In genomic region chr14:67820428-67820881, GRCh38 we compare ENCODE assay signal across 8 cellular contexts. TPM values are rescaled to one million over a fixed set of nuclear protein-coding genes. Genes with fewer than 3 reads are reported as not detected.
DNase-seq lines count a peak whose midpoint lies in the region; ATAC-seq, FAIRE-seq and TF ChIP-seq lines count a peak whose summit lies in the region.

No MANE protein-coding gene starts in this region.

- H3K9me1 ChIP-seq in endothelial cell of umbilical vein (replicated peaks; ENCODE audit: control insufficient read depth, extremely low read depth, insufficient read depth, low read length), result no peaks in the 10 kb centered on the region

- peak overlapping the region; percentile 98 for H2AFZ ChIP-seq in endothelial cell of umbilical vein (ENCODE audit: low read depth, low read length)

- CTCF ChIA-PET in endothelial cell of umbilical vein (lab: Charles Lee), result no interaction called here

- H3K9ac ChIP-seq in endothelial cell of umbilical vein (replicated peaks; ENCODE audit: extremely low read depth, insufficient read depth, low read length), result peak overlapping the region; percentile 83

- peak overlapping the region; percentile 94 for H3K4me2 ChIP-seq in endothelial cell of umbilical vein (ENCODE audit: insufficient read depth, low read length)

- intact Hi-C loops in endothelial cell of umbilical vein (cut with micrococcal nuclease), result no loop called here

- peaks cover 5% of the 10 kb centered on the region for H3K79me2 ChIP-seq in endothelial cell of umbilical vein (ENCODE audit: control insufficient read depth, insufficient read depth, low read length)

- peaks cover 21% of the 10 kb centered on the region for H3K36me3 ChIP-seq in RWPE2 (ENCODE audit: low read depth)
- H3K36me3 ChIP-seq in endothelial cell of umbilical vein (ENCODE audit: control insufficient read depth in 2 of 2, extremely low read depth in 1 of 2, insufficient read depth in 2 of 2, low read length in 2 of 2), result no peaks in the 10 kb centered on the region
- H3K36me3 ChIP-seq in neutrophil, result no peaks in the 10 kb centered on the region

- in situ Hi-C loops in GM13976 (cut with MboI; ENCODE audit: low sequenced_read_pairs, unreplicated experiment), result no loop called here

- H3K27me3 ChIP-seq in RWPE2 (ENCODE audit: insufficient read depth, poor library complexity, severe bottlenecking) (no peaks in the 10 kb centered on the region), endothelial cell of umbilical vein (ENCODE audit: control insufficient read depth in 2 of 2, insufficient read depth in 2 of 2, low read length in 2 of 2) (no peaks in the 10 kb centered on the region), neutrophil (no peaks in the 10 kb centered on the region)

- TF ChIP-seq CTCF in AG09309 (IDR thresholded peaks at IDR 0.05; ENCODE audit: control insufficient read depth, insufficient read depth, low read depth, low read length, missing control alignments) (no peak), GM13976 (IDR thresholded peaks at IDR 0.05; ENCODE audit: borderline replicate concordance, control extremely low read depth, extremely low read depth, insufficient read depth, missing control alignments) (no peak), RWPE2 (IDR thresholded peaks at IDR 0.05; ENCODE audit: poor library complexity, severe bottlenecking) (no peak), endothelial cell of umbilical vein (IDR thresholded peaks at IDR 0.05; ENCODE audit: extremely low read depth in 1 of 2, insufficient read depth in 1 of 2, low read depth in 1 of 2, low read length in 2 of 2) (no peak), neutrophil (IDR thresholded peaks at IDR 0.05) (no peak)

- TF ChIP-seq POLR2A in endothelial cell of umbilical vein (IDR thresholded peaks at IDR 0.05; ENCODE audit: low read depth, low read length), result no peak

- POLR2A ChIA-PET in endothelial cell of umbilical vein (lab: Charles Lee), result no interaction called here

- DNase-seq in AG09309 (ENCODE audit: low read depth), result no peak
- peak; percentile 36 for DNase-seq in GM13976 (ENCODE audit: low spot score)
- no peak for DNase-seq in RWPE2 (ENCODE audit: low spot score)
- peak; percentile 24 for DNase-seq in endothelial cell of umbilical vein (ENCODE audit: low read depth, low spot score)
- DNase-seq in GM19240 (ENCODE audit: insufficient read length, low spot score), result no peak
- DNase-seq in SKM-1 treated with dmso at 0.1 percent for 144 hours (lab: John Stamatoyannopoulos, UW; ENCODE audit: unreplicated experiment), result no peak

- BruUV-seq in endothelial cell of umbilical vein (replicated peaks; lab: Mats Ljungman, UMichigan), result no TSS peak

- H4K20me1 ChIP-seq in endothelial cell of umbilical vein (replicated peaks; ENCODE audit: control insufficient read depth, extremely low read depth, insufficient read depth, low read length), result no peaks in the 10 kb centered on the region

- H3K9me3 ChIP-seq in RWPE2 (ENCODE audit: severe bottlenecking), result no peaks in the 10 kb centered on the region
- no peaks in the 10 kb centered on the region for H3K9me3 ChIP-seq in endothelial cell of umbilical vein (replicated peaks; ENCODE audit: control insufficient read depth, insufficient read depth, low read length)
- H3K9me3 ChIP-seq in neutrophil, result no peaks in the 10 kb centered on the region

- no peak for FAIRE-seq in endothelial cell of umbilical vein (lab: Jason Lieb, UNC)

- peak; percentile 11; the same call in 1 of the 3 replicates for ATAC-seq in RWPE2 (ENCODE audit: low read depth)
- no peak for ATAC-seq in HG02852 (IDR thresholded peaks at IDR 0.05; ENCODE audit: unreplicated experiment)

- dilution Hi-C loops in endothelial cell of umbilical vein (cut with MboI; ENCODE audit: extremely low pct_ligation_motif_present, low sequenced_read_pairs), result no loop called here

- H3K4me1 ChIP-seq in RWPE2 (ENCODE audit: insufficient read depth, poor library complexity, severe bottlenecking) (peaks cover 6% of the 10 kb centered on the region), endothelial cell of umbilical vein (ENCODE audit: control insufficient read depth, extremely low read depth, insufficient read depth, low read length) (peaks cover 17% of the 10 kb centered on the region), neutrophil (ENCODE audit: control insufficient read depth in 1 of 2, insufficient read depth in 1 of 2, low read depth in 1 of 2, low read length in 1 of 2) (peaks cover 46 to 57% of the 10 kb centered on the region in 2 experiments)

- H3K27ac ChIP-seq in RWPE2 (ENCODE audit: poor library complexity, severe bottlenecking), result peak overlapping the region; percentile 54
- no peak overlapping the region for H3K27ac ChIP-seq in endothelial cell of umbilical vein (ENCODE audit: insufficient read depth, low read depth, low read length)
- H3K27ac ChIP-seq in neutrophil, result peak overlapping the region; percentile 90

- H3K4me3 ChIP-seq in AG09309 (ENCODE audit: control insufficient read depth, low read depth, low read length), result peak overlapping the region; percentile 96
- H3K4me3 ChIP-seq in RWPE2 (ENCODE audit: severe bottlenecking), result peak overlapping the region; percentile 91
- H3K4me3 ChIP-seq in endothelial cell of umbilical vein (replicated peaks in 1 of 3; ENCODE audit: insufficient read depth in 1 of 3, low read depth in 1 of 3, low read length in 3 of 3), result peak overlapping the region; percentile 81 to 96 (median 94)
- H3K4me3 ChIP-seq in neutrophil (ENCODE audit: low read depth in 1 of 2, low read length in 1 of 2), result peak overlapping the region; percentile 76 to 99

TF ChIP-seq in endothelial cell of umbilical vein, 7 proteins besides CTCF, POLR2A, EP300 and RAD21:
- no peak for TF ChIP-seq JUN (IDR thresholded peaks at IDR 0.05; ENCODE audit: borderline replicate concordance, insufficient read depth, insufficient read length, low read depth)
- TF ChIP-seq, protein P1, sequence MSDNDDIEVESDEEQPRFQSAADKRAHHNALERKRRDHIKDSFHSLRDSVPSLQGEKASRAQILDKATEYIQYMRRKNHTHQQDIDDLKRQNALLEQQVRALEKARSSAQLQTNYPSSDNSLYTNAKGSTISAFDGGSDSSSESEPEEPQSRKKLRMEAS (IDR thresholded peaks at IDR 0.05; ENCODE audit: insufficient read depth, insufficient read length), result no peak
- TF ChIP-seq MYC (IDR thresholded peaks at IDR 0.05; ENCODE audit: low read depth, low read length), result no peak
- no peak for TF ChIP-seq GATA2 (IDR thresholded peaks at IDR 0.05; ENCODE audit: insufficient read depth, insufficient read length, low read depth, low read length)

RNA-seq across cellular contexts. Expression of gene RAD51B, which starts 0.9 kb away (rescaled TPM):
- total RNA-seq in endothelial cell of umbilical vein, result 11.3 and 19.0 TPM in 2 replicates
- polyA plus RNA-seq in endothelial cell of umbilical vein, result 3.9 and 4.0 TPM in 2 replicates
- 5.8 and 6.1 TPM in 2 replicates for polyA plus RNA-seq in endothelial cell of umbilical vein (2011; cell fraction: cytosol; rRNA removed)
- polyA plus RNA-seq in endothelial cell of umbilical vein (2011; cell fraction: nucleus; rRNA removed), result 8.8 and 8.9 TPM in 2 replicates
- polyA plus RNA-seq in endothelial cell of umbilical vein (2012), result 4.5 and 5.3 TPM in 2 replicates
- 21.0 and 46.0 TPM in 2 replicates for polyA minus RNA-seq in endothelial cell of umbilical vein
- 3.2 TPM for polyA minus RNA-seq in endothelial cell of umbilical vein (2011; cell fraction: cytosol; rRNA and poly(A)+ RNA removed)
- 44.8 and 71.8 TPM in 2 replicates for polyA minus RNA-seq in endothelial cell of umbilical vein (2011; cell fraction: nucleus; rRNA and poly(A)+ RNA removed)

RNA-seq across cellular contexts. Expression of gene ZFYVE26, which starts 4.1 kb away (rescaled TPM):
- total RNA-seq in endothelial cell of umbilical vein, result 26.3 and 27.7 TPM in 2 replicates
- polyA plus RNA-seq in endothelial cell of umbilical vein, result 13.8 and 15.3 TPM in 2 replicates
- polyA plus RNA-seq in endothelial cell of umbilical vein (2011; cell fraction: cytosol; rRNA removed), result 11.2 and 12.1 TPM in 2 replicates
- 48.3 and 52.3 TPM in 2 replicates for polyA plus RNA-seq in endothelial cell of umbilical vein (2011; cell fraction: nucleus; rRNA removed)
- 10.9 and 17.2 TPM in 2 replicates for polyA plus RNA-seq in endothelial cell of umbilical vein (2012)
- 66.3 and 76.9 TPM in 2 replicates for polyA minus RNA-seq in endothelial cell of umbilical vein
- polyA minus RNA-seq in endothelial cell of umbilical vein (2011; cell fraction: cytosol; rRNA and poly(A)+ RNA removed), result 12.8 TPM
- polyA minus RNA-seq in endothelial cell of umbilical vein (2011; cell fraction: nucleus; rRNA and poly(A)+ RNA removed), result 87.5 and 124 TPM in 2 replicates

Comparison
In these comparisons a context has a peak if more than half of its experiments do, and no peak if none do; other contexts are left out.
1. DNase-seq: peak in GM13976 (single experiment) and endothelial cell of umbilical vein (single experiment); none in AG09309 (single experiment), RWPE2 (single experiment), GM19240 (single experiment) and SKM-1 treated with dmso at 0.1 percent for 144 hours (single experiment).
2. Peak in every context shown above with its lines, with median percentiles within 50 percentile points of each other: H3K4me3 ChIP-seq.